9 cellular contexts compared by ENCODE assay signal in genomic region chr10:115092258-115092554, GRCh38. TPM values are rescaled to one million over a fixed set of nuclear protein-coding genes. Genes with fewer than 3 reads are reported as not detected.
DNase-seq lines count a peak whose midpoint lies in the region; ATAC-seq, FAIRE-seq and TF ChIP-seq lines count a peak whose summit lies in the region.
"Had no signal": no experiment of that assay in that cellular context is flagged by ENCODE, and none has a peak within 500 bp of the region (broad histone marks: within the 10 kb centered on the region; RNA-seq: fewer than 3 reads in every experiment).

No MANE protein-coding gene starts in this region.

- H3K4me1 ChIP-seq in CD8-positive, alpha-beta T cell (ENCODE audit: insufficient read depth, low read length): no peaks in the 10 kb centered on the region
- H3K4me1 ChIP-seq in GM23248 (ENCODE audit: insufficient read depth) (no peaks in the 10 kb centered on the region), kidney (ENCODE audit: control insufficient read depth in 1 of 2, insufficient read depth in 1 of 2, low read depth in 1 of 2, low read length in 2 of 2) (peaks cover 0 to 5% of the 10 kb centered on the region in 2 donors), upper lobe of left lung (peaks cover 18 to 24% (median 20%) of the 10 kb centered on the region in 4 donors)

- H3K4me3 Mint-ChIP-seq in CD8-positive, alpha-beta T cell: peak overlapping the region; percentile 82
- peak overlapping the region; percentile 70 for H3K4me3 Mint-ChIP-seq in activated T-helper 17 cell treated with anti-CD3 and anti-CD28 coated beads, Interleukin-2, amount 50 U/mL, for 72 hours

- H3K36me3 Mint-ChIP-seq in CD8-positive, alpha-beta T cell: no peaks in the 10 kb centered on the region
- H3K36me3 Mint-ChIP-seq in activated T-helper 17 cell treated with anti-CD3 and anti-CD28 coated beads, Interleukin-2, amount 50 U/mL, for 72 hours (ENCODE audit: low read depth): no peaks in the 10 kb centered on the region

- no peaks in the 10 kb centered on the region for H3K79me2 ChIP-seq in GM23248 (ENCODE audit: insufficient read depth)

- TF ChIP-seq EP300 in upper lobe of left lung (IDR thresholded peaks at IDR 0.05): no peak

- intact Hi-C loops in CD8-positive, alpha-beta T cell (cut with DNase I, micrococcal nuclease): no loop called here
- intact Hi-C loops in kidney (cut with DNase I): no loop called here

- H2AFZ ChIP-seq in GM23248: peak overlapping the region; percentile 71

- peaks cover 50% of the 10 kb centered on the region for H3K27me3 Mint-ChIP-seq in CD8-positive, alpha-beta T cell (ENCODE audit: low read depth)
- peaks cover 55% of the 10 kb centered on the region for H3K27me3 Mint-ChIP-seq in activated T-helper 17 cell treated with anti-CD3 and anti-CD28 coated beads, Interleukin-2, amount 50 U/mL, for 72 hours

- no peaks in the 10 kb centered on the region for H4K20me1 ChIP-seq in GM23248 (ENCODE audit: insufficient read depth)

- H3K9me3 ChIP-seq in CD8-positive, alpha-beta T cell (ENCODE audit: low read length): no peaks in the 10 kb centered on the region
- no peaks in the 10 kb centered on the region for H3K9me3 ChIP-seq in GM23248 (ENCODE audit: low read depth)
- H3K9me3 ChIP-seq in kidney (ENCODE audit: control insufficient read depth in 1 of 2, low read length in 2 of 2): peaks cover 0 to 3% of the 10 kb centered on the region in 2 donors
- H3K9me3 ChIP-seq in upper lobe of left lung: peaks cover 0 to 3% (median 2%) of the 10 kb centered on the region in 4 donors

- no peak for TF ChIP-seq CTCF in CD8-positive, alpha-beta T cell (IDR thresholded peaks at IDR 0.05)
- TF ChIP-seq CTCF in kidney (IDR thresholded peaks at IDR 0.05; ENCODE audit: borderline replicate concordance, extremely low read depth, insufficient read depth) (no peak), upper lobe of left lung (IDR thresholded peaks at IDR 0.05) (no peak)

- no peak for ATAC-seq in CD8-positive, alpha-beta T cell
- ATAC-seq in activated T-helper 17 cell treated with anti-CD3 and anti-CD28 coated beads, Interleukin-2, amount 50 U/mL, for 72 hours (replicated peaks): no peak
- ATAC-seq in upper lobe of left lung (ENCODE audit: low FRiP score in 2 of 2): peak in 1 of 2 donors; percentile 27

- POLR2A ChIA-PET in CD8-positive, alpha-beta T cell (lab: Charles Lee): no interaction called here

- H3K9me2 ChIP-seq in GM23248 (ENCODE audit: insufficient read depth): no peaks in the 10 kb centered on the region

- no peaks in the 10 kb centered on the region for H3K36me3 ChIP-seq in CD8-positive, alpha-beta T cell (ENCODE audit: insufficient read depth, low read length)
- no peaks in the 10 kb centered on the region for H3K36me3 ChIP-seq in GM23248 (ENCODE audit: low read depth)
- no peaks in the 10 kb centered on the region for H3K36me3 ChIP-seq in kidney (ENCODE audit: control insufficient read depth in 1 of 2, insufficient read depth in 2 of 2, low read length in 2 of 2)
- H3K36me3 ChIP-seq in upper lobe of left lung: no peaks in the 10 kb centered on the region

- H3K9ac ChIP-seq in GM23248 (no peak overlapping the region), kidney (ENCODE audit: low read length in 2 of 2) (no peak overlapping the region)

- H3K27me3 ChIP-seq in CD8-positive, alpha-beta T cell (ENCODE audit: insufficient read depth, low read length): peaks cover 20% of the 10 kb centered on the region
- H3K27me3 ChIP-seq in GM23248 (replicated peaks; ENCODE audit: insufficient read depth) (peaks cover 64% of the 10 kb centered on the region), upper lobe of left lung (peaks cover 0 to 23% (median 10%) of the 10 kb centered on the region in 4 donors)

- no peak overlapping the region for H3K27ac Mint-ChIP-seq in CD8-positive, alpha-beta T cell
- no peak overlapping the region for H3K27ac Mint-ChIP-seq in activated T-helper 17 cell treated with anti-CD3 and anti-CD28 coated beads, Interleukin-2, amount 50 U/mL, for 72 hours

- no peaks in the 10 kb centered on the region for H3F3A ChIP-seq in GM23248 (ENCODE audit: insufficient read depth)

- no peak overlapping the region for H3K27ac ChIP-seq in CD8-positive, alpha-beta T cell (ENCODE audit: low read depth, low read length)
- H3K27ac ChIP-seq in GM23248 (no peak overlapping the region), kidney (ENCODE audit: low read depth in 2 of 2, low read length in 2 of 2) (no peak overlapping the region), upper lobe of left lung (no peak overlapping the region)
- H3K27ac ChIP-seq: HL-60 had no signal

- CTCF ChIA-PET in CD8-positive, alpha-beta T cell (lab: Charles Lee): no interaction called here

- peak overlapping the region; percentile 46 for H3K4me3 ChIP-seq in CD8-positive, alpha-beta T cell (ENCODE audit: low read depth, low read length)
- peak overlapping the region; percentile 66 for H3K4me3 ChIP-seq in GM23248
- peak overlapping the region; percentile 53 to 60 for H3K4me3 ChIP-seq in kidney (ENCODE audit: low read length in 2 of 2)
- H3K4me3 ChIP-seq in upper lobe of left lung: peak overlapping the region in 3 of 4 donors; percentile 54 to 65 (median 63)

- peaks cover 5% of the 10 kb centered on the region for H3K9me3 Mint-ChIP-seq in CD8-positive, alpha-beta T cell
- peaks cover 3% of the 10 kb centered on the region for H3K9me3 Mint-ChIP-seq in activated T-helper 17 cell treated with anti-CD3 and anti-CD28 coated beads, Interleukin-2, amount 50 U/mL, for 72 hours

- WGBS in GM23248 (ENCODE audit: low coverage in 1 of 2, low lambda C conversion rate in 2 of 2, missing lambda C conversion rate in 2 of 2), 2 experiments: 8 to 10% methylated on average over 10 of the region's 10 CpGs
- WGBS in upper lobe of left lung, 2 donors: 3 to 7% methylated on average over 9 to 10 of the region's 10 CpGs

- DNase-seq in CD8-positive, alpha-beta T cell: no peak
- DNase-seq in GM23248 (peak; percentile 26), kidney (no peak), upper lobe of left lung (no peak), SHP77 treated with DMSO at 0.1 percent for 48 hours (lab: John Stamatoyannopoulos, UW) (no peak)
- DNase-seq in activated CD4-positive, alpha-beta T cell treated with anti-CD3 and anti-CD28 coated beads, Interleukin-2, amount 50 U/mL, for 4 hours: no peak
- DNase-seq in stimulated activated naive CD4-positive, alpha-beta T cell treated with Interleukin-2 at 50 U/mL for 16 hours (lab: John Stamatoyannopoulos, UW): no peak

- in situ Hi-C loops in GM23248 (cut with MboI): no loop called here

- H3K4me2 ChIP-seq in GM23248 (ENCODE audit: unreplicated experiment): peak overlapping the region; percentile 67

- peaks cover 14% of the 10 kb centered on the region for H3K4me1 Mint-ChIP-seq in CD8-positive, alpha-beta T cell (ENCODE audit: low read depth)
- no peaks in the 10 kb centered on the region for H3K4me1 Mint-ChIP-seq in activated T-helper 17 cell treated with anti-CD3 and anti-CD28 coated beads, Interleukin-2, amount 50 U/mL, for 72 hours

- no peak for TF ChIP-seq POLR2A in upper lobe of left lung (IDR thresholded peaks at IDR 0.05)

- FAIRE-seq in kidney (lab: Jason Lieb, UNC): no peak

RNA-seq across cellular contexts. Expression of gene ATRNL1, which starts 1.0 kb away (rescaled TPM):
- total RNA-seq in CD8-positive, alpha-beta T cell: not detected
- total RNA-seq in GM23248 (2014; rRNA removed; shearing (Covaris generic)): not detected in 2 replicates
- polyA plus RNA-seq in GM23248 (2016; fragmentation: Nextera tagmentation; extraction: Ambion mirVana): not detected in 2 replicates
- total RNA-seq in activated T-helper 17 cell treated with anti-CD3 and anti-CD28 coated beads, Interleukin-2, amount 50 U/mL, for 72 hours: 1 to 10 TPM in 1 of 2 donors, under 1 TPM in 1; 0.63 to 1.5 TPM
- total RNA-seq in kidney: 7.1 TPM
- 2.4 TPM for polyA plus RNA-seq in kidney (ENCODE audit: insufficient read depth, low read depth, low replicate concordance)
- total RNA-seq in upper lobe of left lung: 1 to 10 TPM in 1 of 6 donors, under 1 TPM in 5; 0.11 to 1.0 (median 0.39) TPM
